ENCODE assay signal across 25 cellular contexts in the genomic region with DNA sequence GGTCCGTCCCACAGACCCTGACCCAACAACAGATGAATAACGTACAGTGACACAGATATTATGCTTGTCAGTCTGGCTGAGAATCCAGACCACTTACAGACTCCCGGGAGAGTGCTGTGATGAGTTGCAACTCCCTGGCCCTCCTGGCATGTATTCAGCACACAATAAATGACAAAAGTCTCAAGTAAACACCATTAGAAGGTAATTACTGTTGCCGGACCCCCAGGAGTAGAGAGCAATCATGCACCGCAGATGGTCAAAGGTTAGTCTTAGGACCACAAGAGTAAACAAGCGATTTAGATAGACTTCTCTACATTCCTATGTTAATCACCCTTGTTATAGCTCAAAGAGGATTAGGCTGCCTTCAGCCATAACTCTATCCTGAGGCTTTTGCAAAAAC.
"Had no signal": no experiment of that assay in that cellular context is flagged by ENCODE, and none has a peak within 500 bp of the region (broad histone marks: within the 10 kb centered on the region; RNA-seq: fewer than 3 reads in every experiment).

No MANE protein-coding gene starts in this region.

- H3K9me3 ChIP-seq: esophagus squamous epithelium, gastrocnemius medialis, lower lobe of right lung, neutrophil, ovary, prostate gland, thoracic aorta had no signal

- H3K27ac ChIP-seq: coronary artery, esophagus squamous epithelium, gastrocnemius medialis, lower lobe of right lung, neutrophil, ovary, prostate gland, spleen, thoracic aorta, upper lobe of left lung had no signal

- H3K4me1 Mint-ChIP-seq: activated B cell treated with CpG ODN at 0.5 μM for 24 hours; activated CD4-positive, alpha-beta T cell treated with anti-CD3 and anti-CD28 coated beads for 36 hours; natural killer cell had no signal

- H3K4me3 Mint-ChIP-seq: activated B cell treated with CpG ODN at 0.5 μM for 24 hours; activated CD4-positive, alpha-beta T cell treated with anti-CD3 and anti-CD28 coated beads for 36 hours; activated T-cell treated with anti-CD3 and anti-CD28 coated beads, Interleukin-2, amount 50 U/mL, for 24 hours; mesothelial cell of epicardium; natural killer cell had no signal

- ATAC-seq: activated CD4-positive, alpha-beta T cell treated with anti-CD3 and anti-CD28 coated beads for 36 hours; gastrocnemius medialis; left lobe of liver; lower lobe of right lung; natural killer cell had no signal

- H3K4me1 ChIP-seq: esophagus squamous epithelium, gastrocnemius medialis, lower lobe of right lung, prostate gland, spleen, upper lobe of left lung had no signal

- H3K4me3 ChIP-seq: coronary artery, esophagus squamous epithelium, gastrocnemius medialis, lower lobe of right lung, ovary, prostate gland, spleen, thoracic aorta, upper lobe of left lung had no signal

- H3K27me3 ChIP-seq: esophagus squamous epithelium, gastrocnemius medialis, neutrophil, ovary, spleen, upper lobe of left lung had no signal

- H3K36me3 ChIP-seq: esophagus squamous epithelium, gastrocnemius medialis, lower lobe of right lung, neutrophil, ovary, prostate gland, spleen, thoracic aorta, upper lobe of left lung had no signal

- H3K27ac Mint-ChIP-seq: activated B cell treated with CpG ODN at 0.5 μM for 24 hours; activated CD4-positive, alpha-beta T cell treated with anti-CD3 and anti-CD28 coated beads for 36 hours; activated T-cell treated with anti-CD3 and anti-CD28 coated beads, Interleukin-2, amount 50 U/mL, for 24 hours; activated T-helper 2 cell treated with anti-CD3 and anti-CD28 coated beads, Interferon-gamma antibody, Interleukin-2, Interleukin-4, amounts not matched to agents 10 μg/mL and 5 μg/mL and 100 μg/mL, durations not matched to agents 14 hours and 24 hours and 36 hours; mesothelial cell of epicardium; natural killer cell had no signal

- DNase-seq: activated B cell treated with CpG ODN at 0.5 μM for 24 hours; activated CD4-positive, alpha-beta T cell treated with anti-CD3 and anti-CD28 coated beads for 36 hours; activated CD4-positive, alpha-beta T cell treated with anti-CD3 and anti-CD28 coated beads, Interleukin-2, amount 50 U/mL, for 4 hours; activated CD8-positive, alpha-beta memory T cell treated with anti-CD3 and anti-CD28 coated beads for 24 hours; activated CD8-positive, alpha-beta memory T cell treated with anti-CD3 and anti-CD28 coated beads, Interleukin-2, amount 50 U/mL, for 4 hours; activated naive CD4-positive, alpha-beta T cell treated with Interleukin-2 at 50 U/mL for 16 hours; activated T-cell treated with anti-CD3 and anti-CD28 coated beads, Interleukin-2, amount 50 U/mL, for 24 hours; cerebellar nuclear complex; esophagus squamous epithelium; gastrocnemius medialis; lower lobe of right lung; natural killer cell; ovary; spleen; stimulated activated CD4-positive, alpha-beta T cell treated with anti-CD3 and anti-CD28 coated beads, Interleukin-4, amount 100 ng/mL, for 1 hour; stimulated activated naive CD4-positive, alpha-beta T cell; T-helper 9 cell; upper lobe of left lung had no signal

- H3K27me3 Mint-ChIP-seq: activated B cell treated with CpG ODN at 0.5 μM for 24 hours; activated CD4-positive, alpha-beta T cell treated with anti-CD3 and anti-CD28 coated beads for 36 hours; activated T-cell treated with anti-CD3 and anti-CD28 coated beads, Interleukin-2, amount 50 U/mL, for 24 hours had no signal
